ENCODE assay signal across 18 cellular contexts in the genomic region with DNA sequence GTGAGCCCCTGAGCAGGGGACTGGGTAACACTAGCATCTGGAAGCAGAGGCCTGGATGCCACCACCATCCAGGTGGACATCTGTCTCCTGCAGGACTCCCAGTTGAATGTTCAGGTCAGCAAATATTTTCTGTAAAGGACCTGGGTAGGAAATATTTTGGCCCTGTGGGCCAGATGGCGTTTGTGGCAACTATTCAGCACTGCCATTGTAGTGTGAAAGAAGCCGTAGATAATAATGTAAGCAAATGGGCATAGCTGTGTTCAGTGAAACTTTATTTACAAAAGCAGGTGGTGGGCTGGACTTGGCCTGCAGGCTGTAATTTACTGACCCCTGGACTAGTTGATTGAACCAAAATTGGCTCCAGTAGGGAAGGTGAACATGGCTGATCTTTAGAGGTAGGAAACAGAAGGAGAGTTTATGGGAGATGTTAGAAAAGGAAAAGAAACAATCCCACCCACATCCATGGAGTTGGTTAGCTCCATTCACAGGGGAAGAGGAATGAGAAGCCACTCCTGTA.
"Had no signal": no experiment of that assay in that cellular context is flagged by ENCODE, and none has a peak within 500 bp of the region (broad histone marks: within the 10 kb centered on the region; RNA-seq: fewer than 3 reads in every experiment).

No MANE protein-coding gene starts in this region.

- H3K4me3 Mint-ChIP-seq: activated CD8-positive, alpha-beta T cell treated with anti-CD3 and anti-CD28 coated beads, Interleukin-2, amount 10 ng/mL, durations not matched to agents 7 days and 5 days; activated naive CD8-positive, alpha-beta T cell treated with anti-CD3 and anti-CD28 coated beads, Interleukin-2, amount 10 ng/mL, durations not matched to agents 7 days and 5 days; dendritic cell treated with granulocyte-macrophage colony-stimulating factor and Interleukin-4, amounts not matched to agents 40 ng/mL and 50 ng/mL, for 4 days; naive B cell; T-helper 1 cell treated with Interleukin-12 subunit alpha and Interleukin-12 subunit beta and Interleukin-4 antibody, amounts not matched to agents 30 μg/mL and 1 μg/mL, for 36 hours had no signal

- DNase-seq: activated CD4-positive, alpha-beta T cell treated with anti-CD3 and anti-CD28 coated beads for 48 hours; activated CD8-positive, alpha-beta memory T cell treated with anti-CD3 and anti-CD28 coated beads, Interleukin-2, amount 50 U/mL, for 4 hours; activated CD8-positive, alpha-beta T cell treated with anti-CD3 and anti-CD28 coated beads, Interleukin-2, amount 10 ng/mL, durations not matched to agents 7 days and 5 days; activated naive CD8-positive, alpha-beta T cell treated with anti-CD3 and anti-CD28 coated beads, Interleukin-2, amount 10 ng/mL, durations not matched to agents 7 days and 5 days; brain microvascular endothelial cell; cerebellar nuclear complex; effector memory CD4-positive, alpha-beta T cell; heart right ventricle; mammary epithelial cell; naive B cell; nucleus accumbens; posterior cingulate gyrus; retina; stimulated activated CD4-positive, alpha-beta T cell treated with anti-CD3 and anti-CD28 coated beads, Interleukin-4, amount 100 ng/mL, for 24 hours; stimulated activated naive CD4-positive, alpha-beta T cell treated with Interleukin-2 at 50 U/mL for 16 hours; upper lobe of left lung had no signal

- H3K4me1 Mint-ChIP-seq: naive B cell had no signal

- H3K27ac Mint-ChIP-seq: activated CD8-positive, alpha-beta T cell treated with anti-CD3 and anti-CD28 coated beads, Interleukin-2, amount 10 ng/mL, durations not matched to agents 7 days and 5 days; activated naive CD8-positive, alpha-beta T cell treated with anti-CD3 and anti-CD28 coated beads, Interleukin-2, amount 10 ng/mL, durations not matched to agents 7 days and 5 days; dendritic cell treated with granulocyte-macrophage colony-stimulating factor and Interleukin-4, amounts not matched to agents 40 ng/mL and 50 ng/mL, for 4 days; T-helper 1 cell treated with Interleukin-12 subunit alpha and Interleukin-12 subunit beta and Interleukin-4 antibody, amounts not matched to agents 30 μg/mL and 1 μg/mL, for 36 hours had no signal

- H3K9me3 Mint-ChIP-seq: dendritic cell treated with granulocyte-macrophage colony-stimulating factor and Interleukin-4, amounts not matched to agents 40 ng/mL and 50 ng/mL, for 4 days; T-helper 1 cell treated with Interleukin-12 subunit alpha and Interleukin-12 subunit beta and Interleukin-4 antibody, amounts not matched to agents 30 μg/mL and 1 μg/mL, for 36 hours had no signal

- H3K36me3 Mint-ChIP-seq: activated naive CD8-positive, alpha-beta T cell treated with anti-CD3 and anti-CD28 coated beads, Interleukin-2, amount 10 ng/mL, durations not matched to agents 7 days and 5 days; naive B cell had no signal

- ATAC-seq: activated CD8-positive, alpha-beta T cell treated with anti-CD3 and anti-CD28 coated beads, Interleukin-2, amount 10 ng/mL, durations not matched to agents 7 days and 5 days had no signal
